ENCODE assay signal across 8 cellular contexts in the genomic region with DNA sequence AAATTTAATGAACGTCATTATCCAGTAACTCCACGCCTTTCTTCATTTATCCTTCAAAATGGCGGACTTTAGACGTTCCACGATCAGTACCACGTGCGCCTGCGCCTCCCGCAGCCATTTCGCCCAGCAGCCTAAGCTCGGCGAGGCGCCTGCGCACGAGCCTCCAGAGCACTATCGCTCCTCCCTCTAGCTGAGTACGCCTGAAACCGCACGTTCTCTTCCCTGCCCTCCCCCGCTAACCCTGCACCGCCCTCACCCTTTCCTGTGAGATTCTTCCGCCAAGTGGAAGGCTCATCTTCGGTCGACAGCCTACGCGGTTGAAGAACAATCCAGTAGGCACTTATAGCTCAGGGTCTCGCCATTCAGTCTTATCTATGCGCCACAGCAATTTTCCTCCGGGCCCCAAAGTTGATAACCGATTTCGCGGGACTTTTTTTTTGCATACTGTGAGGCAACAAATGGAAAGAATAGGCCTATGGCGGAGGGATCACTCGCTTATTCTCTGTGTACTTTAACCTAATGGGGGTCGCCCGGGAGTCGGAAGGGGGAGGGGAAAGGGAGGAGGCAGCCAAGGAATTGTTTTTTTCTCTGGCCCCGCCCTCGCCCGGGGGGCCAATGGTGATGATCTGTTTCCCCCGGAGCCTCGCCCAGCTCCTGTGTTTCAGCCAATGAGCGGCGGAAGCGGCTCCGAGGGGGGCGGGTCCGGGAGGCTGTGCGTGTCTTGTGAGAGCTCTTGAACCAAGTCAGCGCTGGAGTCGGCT. TPM values are rescaled to one million over a fixed set of nuclear protein-coding genes. Genes with fewer than 3 reads are reported as not detected.
DNase-seq lines count a peak whose midpoint lies in the region; ATAC-seq and FAIRE-seq lines count a peak whose summit lies in the region.

A gene with protein sequence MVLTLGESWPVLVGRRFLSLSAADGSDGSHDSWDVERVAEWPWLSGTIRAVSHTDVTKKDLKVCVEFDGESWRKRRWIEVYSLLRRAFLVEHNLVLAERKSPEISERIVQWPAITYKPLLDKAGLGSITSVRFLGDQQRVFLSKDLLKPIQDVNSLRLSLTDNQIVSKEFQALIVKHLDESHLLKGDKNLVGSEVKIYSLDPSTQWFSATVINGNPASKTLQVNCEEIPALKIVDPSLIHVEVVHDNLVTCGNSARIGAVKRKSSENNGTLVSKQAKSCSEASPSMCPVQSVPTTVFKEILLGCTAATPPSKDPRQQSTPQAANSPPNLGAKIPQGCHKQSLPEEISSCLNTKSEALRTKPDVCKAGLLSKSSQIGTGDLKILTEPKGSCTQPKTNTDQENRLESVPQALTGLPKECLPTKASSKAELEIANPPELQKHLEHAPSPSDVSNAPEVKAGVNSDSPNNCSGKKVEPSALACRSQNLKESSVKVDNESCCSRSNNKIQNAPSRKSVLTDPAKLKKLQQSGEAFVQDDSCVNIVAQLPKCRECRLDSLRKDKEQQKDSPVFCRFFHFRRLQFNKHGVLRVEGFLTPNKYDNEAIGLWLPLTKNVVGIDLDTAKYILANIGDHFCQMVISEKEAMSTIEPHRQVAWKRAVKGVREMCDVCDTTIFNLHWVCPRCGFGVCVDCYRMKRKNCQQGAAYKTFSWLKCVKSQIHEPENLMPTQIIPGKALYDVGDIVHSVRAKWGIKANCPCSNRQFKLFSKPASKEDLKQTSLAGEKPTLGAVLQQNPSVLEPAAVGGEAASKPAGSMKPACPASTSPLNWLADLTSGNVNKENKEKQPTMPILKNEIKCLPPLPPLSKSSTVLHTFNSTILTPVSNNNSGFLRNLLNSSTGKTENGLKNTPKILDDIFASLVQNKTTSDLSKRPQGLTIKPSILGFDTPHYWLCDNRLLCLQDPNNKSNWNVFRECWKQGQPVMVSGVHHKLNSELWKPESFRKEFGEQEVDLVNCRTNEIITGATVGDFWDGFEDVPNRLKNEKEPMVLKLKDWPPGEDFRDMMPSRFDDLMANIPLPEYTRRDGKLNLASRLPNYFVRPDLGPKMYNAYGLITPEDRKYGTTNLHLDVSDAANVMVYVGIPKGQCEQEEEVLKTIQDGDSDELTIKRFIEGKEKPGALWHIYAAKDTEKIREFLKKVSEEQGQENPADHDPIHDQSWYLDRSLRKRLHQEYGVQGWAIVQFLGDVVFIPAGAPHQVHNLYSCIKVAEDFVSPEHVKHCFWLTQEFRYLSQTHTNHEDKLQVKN (N-terminal part only) (plus strand): TSS at position 741 of the 761 bp plus-strand sequence. CDS start 677 bp downstream, outside the sequence.

- ATAC-seq in HG03457 (IDR thresholded peaks at IDR 0.05; ENCODE audit: unreplicated experiment): peak; percentile 73

- FAIRE-seq in islet of Langerhans (lab: Jason Lieb, UNC): peak; percentile 77

- DNase-seq in AG20443 (ENCODE audit: low spot score) (peak; percentile 96), GM19240 (ENCODE audit: insufficient read length, low spot score) (peak; percentile 71), NCI-H524 (lab: John Stamatoyannopoulos, UW) (peak; percentile 98 to 99), cerebellum (ENCODE audit: low spot score) (peak; percentile 96)
- peak; percentile 98 for DNase-seq in activated CD4-positive, alpha-beta T cell treated with anti-CD3 and anti-CD28 coated beads for 24 hours (ENCODE audit: low read depth in 2 of 2)
- peak; percentile 99 for DNase-seq in stimulated activated CD4-positive, alpha-beta T cell treated with anti-CD3 and anti-CD28 coated beads, Interleukin-12 subunit alpha, Interleukin-12 subunit beta, amount 100 ng/mL, for 24 hours (ENCODE audit: low read depth in 2 of 2)

RNA-seq across cellular contexts. Expression of the gene that starts here (rescaled TPM):
- total RNA-seq in cerebellum: 57.2 TPM

Comparison
In these comparisons a context has a peak if more than half of its experiments do, and no peak if none do; other contexts are left out.
1. Peak in every context shown above with its lines: DNase-seq and ATAC-seq.